ENCODE assay signal across 11 cellular contexts in genomic region chr1:8419172-8419571, GRCh38.
A peak's percentile ranks its signal among the peaks of the same experiment; 100 is the strongest.
DNase-seq lines count a peak whose midpoint lies in the region; ATAC-seq and TF ChIP-seq lines count a peak whose summit lies in the region.
"Had no signal": no experiment of that assay in that cellular context is flagged by ENCODE, and none has a peak within 500 bp of the region (broad histone marks: within the 10 kb centered on the region; RNA-seq: fewer than 3 reads in every experiment).

No MANE protein-coding gene starts in this region.

- no peak for TF ChIP-seq POLR2A in esophagus squamous epithelium (IDR thresholded peaks at IDR 0.05)

- H3K27me3 ChIP-seq in esophagus squamous epithelium (no peaks in the 10 kb centered on the region), neutrophil (no peaks in the 10 kb centered on the region)

- H3K36me3 ChIP-seq in esophagus squamous epithelium, result peaks cover 0 to 56% (median 3%) of the 10 kb centered on the region in 3 donors
- H3K36me3 ChIP-seq in neutrophil, result peaks cover 66% of the 10 kb centered on the region

- ATAC-seq in GM21528 (IDR thresholded peaks at IDR 0.05; ENCODE audit: low FRiP score, unreplicated experiment), result no peak
- no peak for ATAC-seq in GM18867 (IDR thresholded peaks at IDR 0.05; ENCODE audit: unreplicated experiment)
- ATAC-seq in HG03378 (IDR thresholded peaks at IDR 0.05; ENCODE audit: unreplicated experiment), result no peak

- peak; percentile 50 for DNase-seq in AG10803 (ENCODE audit: low read depth)
- DNase-seq in LNCaP clone FGC (ENCODE audit: low read depth), result no peak
- no peak for DNase-seq in esophagus squamous epithelium (lab: John Stamatoyannopoulos, UW)
- DNase-seq in OCI-M2 (lab: John Stamatoyannopoulos, UW; ENCODE audit: unreplicated experiment), result no peak
- DNase-seq: C1 segment of cervical spinal cord, cerebellar nuclear complex, NCI-H524 treated with DMSO at 0.1 percent for 48 hours had no signal

- no peak overlapping the region for H3K4me3 ChIP-seq in AG10803 (ENCODE audit: low read length)
- peak overlapping the region; percentile 72; the same call in 1 of the 2 replicates for H3K4me3 ChIP-seq in LNCaP clone FGC (ENCODE audit: low read depth, low read length)
- peak overlapping the region in 2 of 4 donors; percentile 83 to 96 for H3K4me3 ChIP-seq in esophagus squamous epithelium
- H3K4me3 ChIP-seq in neutrophil (ENCODE audit: low read depth in 1 of 2, low read length in 1 of 2), result peak overlapping the region in 1 of 2 experiments; percentile 86

- H3K9me3 ChIP-seq in esophagus squamous epithelium (no peaks in the 10 kb centered on the region), neutrophil (no peaks in the 10 kb centered on the region)

- 63 to 71% methylated on average over 6 of the region's 6 CpGs for WGBS in esophagus squamous epithelium, 2 donors

- H3K4me1 ChIP-seq in esophagus squamous epithelium, result peaks cover 27 to 86% (median 44%) of the 10 kb centered on the region in 3 donors
- peaks cover 69 to 78% of the 10 kb centered on the region in 2 experiments for H3K4me1 ChIP-seq in neutrophil (ENCODE audit: control insufficient read depth in 1 of 2, insufficient read depth in 1 of 2, low read depth in 1 of 2, low read length in 1 of 2)

- TF ChIP-seq CTCF in AG10803 (conservative IDR thresholded peaks at IDR 0.05; ENCODE audit: low read length), result no peak
- no peak for TF ChIP-seq CTCF in LNCaP clone FGC (IDR thresholded peaks at IDR 0.05; ENCODE audit: control insufficient read depth, extremely low read depth, insufficient read depth)
- no peak for TF ChIP-seq CTCF in esophagus squamous epithelium (IDR thresholded peaks at IDR 0.05)
- no peak for TF ChIP-seq CTCF in neutrophil (IDR thresholded peaks at IDR 0.05)

- intact Hi-C loops in esophagus squamous epithelium (cut with DNase I), result no loop called here

- peak overlapping the region in 3 of 4 donors; percentile 98 to 100 (median 100) for H3K27ac ChIP-seq in esophagus squamous epithelium
- peak overlapping the region; percentile 80 for H3K27ac ChIP-seq in neutrophil
